In genomic region chr2:85053802-85054201, GRCh38 we compare ENCODE assay signal across 10 cellular contexts.
DNase-seq lines count a peak whose midpoint lies in the region; ATAC-seq, FAIRE-seq and TF ChIP-seq lines count a peak whose summit lies in the region.
"Had no signal": no experiment of that assay in that cellular context is flagged by ENCODE, and none has a peak within 500 bp of the region (broad histone marks: within the 10 kb centered on the region; RNA-seq: fewer than 3 reads in every experiment).

No MANE protein-coding gene starts in this region.

- WGBS in HepG2 (ENCODE audit: low lambda C conversion rate) = 95% methylated on average over 6 of the region's 6 CpGs
- WGBS in esophagus muscularis mucosa = 72% methylated on average over 6 of the region's 6 CpGs

- H3K36me3 Mint-ChIP-seq in activated T-helper 17 cell treated with anti-CD3 and anti-CD28 coated beads, Interleukin-2, amount 50 U/mL, for 72 hours (ENCODE audit: low read depth) = peaks cover 77% of the 10 kb centered on the region

- H3K4me1 ChIP-seq in HepG2 (ENCODE audit: insufficient read depth, low read length) = peaks cover 9% of the 10 kb centered on the region
- H3K4me1 ChIP-seq in esophagus muscularis mucosa = no peaks in the 10 kb centered on the region

- H3K79me2 ChIP-seq in HepG2 (ENCODE audit: insufficient read depth, low read length) = no peaks in the 10 kb centered on the region

- no TSS peak for BruUV-seq in HepG2 (replicated peaks; lab: Mats Ljungman, UMichigan)

- in situ Hi-C loops in HepG2 (cut with HindIII; ENCODE audit: extremely low pct_ligation_motif_present, low pct_unique_long_range_greater_than_20kb) = no loop called here

- peaks cover 3% of the 10 kb centered on the region for H3K4me1 Mint-ChIP-seq in activated T-helper 17 cell treated with anti-CD3 and anti-CD28 coated beads, Interleukin-2, amount 50 U/mL, for 72 hours

- no peak overlapping the region for H3K4me2 ChIP-seq in HepG2 (ENCODE audit: low read depth, low read length)

- H3K27me3 ChIP-seq in HepG2 (ENCODE audit: control insufficient read depth in 1 of 2, insufficient read depth in 2 of 2, low read length in 2 of 2) (no peaks in the 10 kb centered on the region), esophagus muscularis mucosa (no peaks in the 10 kb centered on the region)

- H3K4me3 ChIP-seq in HepG2 (replicated peaks in 1 of 3; ENCODE audit: insufficient read depth in 1 of 3, low read depth in 2 of 3, low read length in 3 of 3) (no peak overlapping the region), esophagus muscularis mucosa (no peak overlapping the region)

- H3K27ac Mint-ChIP-seq in activated T-helper 17 cell treated with anti-CD3 and anti-CD28 coated beads, Interleukin-2, amount 50 U/mL, for 72 hours = no peak overlapping the region

- no peak overlapping the region for H3K4me3 Mint-ChIP-seq in activated T-helper 17 cell treated with anti-CD3 and anti-CD28 coated beads, Interleukin-2, amount 50 U/mL, for 72 hours

- no peak for TF ChIP-seq RAD21 in HepG2 (CRISPR knock-in tag; IDR thresholded peaks at IDR 0.05)

- H3K36me3 ChIP-seq in HepG2 (replicated peaks in 1 of 2; ENCODE audit: control insufficient read depth in 1 of 2, insufficient read depth in 2 of 2, low read length in 2 of 2) = peaks cover 14 to 37% of the 10 kb centered on the region in 2 experiments
- peaks cover 15 to 61% (median 52%) of the 10 kb centered on the region in 4 donors for H3K36me3 ChIP-seq in esophagus muscularis mucosa

- H3K9me3 Mint-ChIP-seq in activated T-helper 17 cell treated with anti-CD3 and anti-CD28 coated beads, Interleukin-2, amount 50 U/mL, for 72 hours = no peaks in the 10 kb centered on the region

- CTCF ChIA-PET in HepG2 (lab: Yijun Ruan, JAX; ENCODE audit: low intra/inter-chr PET ratio, low total read pairs) = no interaction called here

- no peak for TF ChIP-seq EP300 in HepG2 (IDR thresholded peaks at IDR 0.05; ENCODE audit: low read depth in 2 of 2, low read length in 2 of 2)
- TF ChIP-seq EP300 in HepG2 (CRISPR knock-in tag; IDR thresholded peaks at IDR 0.05; ENCODE audit: borderline replicate concordance) = no peak
- TF ChIP-seq EP300 in esophagus muscularis mucosa (IDR thresholded peaks at IDR 0.05) = no peak

- DNase-seq in CD1c-positive myeloid dendritic cell (ENCODE audit: extremely low spot score) = peak; percentile 49
- DNase-seq in HTR-8/SVneo (ENCODE audit: insufficient read length, low spot score) = peak; percentile 50
- DNase-seq in HepG2 (ENCODE audit: low spot score) = peak; percentile 22
- DNase-seq in NCI-H1417 treated with DMSO at 0.1 percent for 48 hours (lab: John Stamatoyannopoulos, UW) = no peak
- DNase-seq in esophagus muscularis mucosa (ENCODE audit: extremely low spot score) = no peak
- no peak for DNase-seq in GDM1 (lab: John Stamatoyannopoulos, UW)
- DNase-seq: activated T-cell treated with anti-CD3 and anti-CD28 coated beads, Interleukin-2, amount 50 U/mL, for 48 hours; stimulated activated CD4-positive, alpha-beta T cell treated with anti-CD3 and anti-CD28 coated beads, Interleukin-4, amount 100 ng/mL, for 1 hour had no signal

- ATAC-seq in activated T-helper 17 cell treated with anti-CD3 and anti-CD28 coated beads, Interleukin-2, amount 50 U/mL, for 72 hours (replicated peaks) = peak; percentile 64
- no peak for ATAC-seq in HepG2
- no peak for ATAC-seq in GM21423 (IDR thresholded peaks at IDR 0.05; ENCODE audit: unreplicated experiment)

- no peaks in the 10 kb centered on the region; the same call in 1 of the 2 replicates for H4K20me1 ChIP-seq in HepG2 (ENCODE audit: insufficient read depth, low read length)

- POLR2A ChIA-PET in HepG2 (lab: Yijun Ruan, JAX) = no interaction called here

- H3K27me3 Mint-ChIP-seq in activated T-helper 17 cell treated with anti-CD3 and anti-CD28 coated beads, Interleukin-2, amount 50 U/mL, for 72 hours = no peaks in the 10 kb centered on the region

- TF ChIP-seq CTCF in HepG2 (CRISPR knock-in tag; IDR thresholded peaks at IDR 0.05) = no peak
- no peak for TF ChIP-seq CTCF in esophagus muscularis mucosa (IDR thresholded peaks at IDR 0.05)

- no peak overlapping the region for H2AFZ ChIP-seq in HepG2 (ENCODE audit: low read length)

- intact Hi-C loops in HepG2 (cut with micrococcal nuclease; ENCODE audit: unreplicated experiment) = no loop called here
- intact Hi-C loops in esophagus muscularis mucosa (cut with DNase I) = no loop called here

- H3K9me3 ChIP-seq in HepG2 (ENCODE audit: low read length) (no peaks in the 10 kb centered on the region), esophagus muscularis mucosa (no peaks in the 10 kb centered on the region)

- no peak overlapping the region for H3K9ac ChIP-seq in HepG2 (ENCODE audit: insufficient read depth, low read depth, low read length)

- H3K27ac ChIP-seq in HepG2 (ENCODE audit: extremely low read length, insufficient read depth, low read length) (no peak overlapping the region), esophagus muscularis mucosa (replicated peaks in 1 of 4) (no peak overlapping the region)

- FAIRE-seq in HTR-8/SVneo (lab: Jason Lieb, UNC) (peak; percentile 33), HepG2 (lab: Jason Lieb, UNC) (no peak)

- TF ChIP-seq POLR2A in HepG2 (IDR thresholded peaks at IDR 0.05; ENCODE audit: insufficient read depth in 1 of 2, low read depth in 2 of 2, low read length in 2 of 2) (no peak), esophagus muscularis mucosa (IDR thresholded peaks at IDR 0.05; ENCODE audit: low read depth) (no peak)

TF ChIP-seq in HepG2, 621 proteins besides CTCF, POLR2A, EP300 and RAD21:
- TF ChIP-seq CERS6 (CRISPR knock-in tag; IDR thresholded peaks at IDR 0.05) (no peak), TEAD2 (CRISPR knock-in tag; IDR thresholded peaks at IDR 0.05) (no peak), RBM22 (optimal IDR thresholded peaks at IDR 0.05; ENCODE audit: low read length) (peak; percentile 79), ZNF414 (CRISPR knock-in tag; IDR thresholded peaks at IDR 0.05) (no peak)

Comparison
In these comparisons a context has a peak if more than half of its experiments do, and no peak if none do; other contexts are left out.
1. DNase-seq: peak in CD1c-positive myeloid dendritic cell (single experiment), HTR-8/SVneo (single experiment) and HepG2 (single experiment); none in NCI-H1417 treated with DMSO at 0.1 percent for 48 hours (single experiment), esophagus muscularis mucosa (single experiment) and GDM1 (single experiment).